ENCODE assay signal across 6 cellular contexts in genomic region chr3:76684946-76685345, GRCh38.
"Had no signal": no experiment of that assay in that cellular context is flagged by ENCODE, and none has a peak within 500 bp of the region (broad histone marks: within the 10 kb centered on the region; RNA-seq: fewer than 3 reads in every experiment).

No MANE protein-coding gene starts in this region.

- H3K4me3 Mint-ChIP-seq: H9, IgD-negative memory B cell had no signal

- H3K27me3 Mint-ChIP-seq: IgD-negative memory B cell had no signal

- H2AFZ ChIP-seq: GM23248 had no signal

- H3K4me3 ChIP-seq: GM23248 had no signal

- H3K27ac ChIP-seq: GM23248, HL-60 had no signal

- H3K27ac Mint-ChIP-seq: IgD-negative memory B cell had no signal

- H3K9ac ChIP-seq: GM23248 had no signal

- DNase-seq: GM23248, H9, HCEC 1CT, KBM-7 had no signal

- H3K36me3 Mint-ChIP-seq: IgD-negative memory B cell had no signal

- H3K9me3 Mint-ChIP-seq: H9 had no signal
